ENCODE assay signal across 14 cellular contexts in the genomic region with DNA sequence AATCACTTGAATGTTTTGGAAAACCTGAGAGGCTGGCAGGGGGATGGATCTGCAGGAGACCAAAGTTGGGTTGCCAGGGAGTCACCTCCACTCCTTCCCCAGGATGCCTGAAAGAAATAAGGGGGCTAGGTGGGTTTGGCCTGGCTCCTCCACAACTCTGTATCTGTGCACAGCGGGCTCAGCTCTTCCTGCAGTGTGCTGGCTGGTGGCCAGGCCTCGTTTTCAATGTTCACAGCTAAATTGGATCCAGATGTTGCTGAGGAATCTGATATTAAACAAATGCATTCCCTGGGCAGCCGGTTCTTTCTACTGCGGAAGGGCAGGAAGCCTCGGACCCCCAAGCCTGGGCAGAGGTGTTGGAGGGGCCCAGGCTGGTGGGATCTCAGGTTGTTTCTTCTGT.
DNase-seq lines count a peak whose midpoint lies in the region; ATAC-seq and TF ChIP-seq lines count a peak whose summit lies in the region.
"Had no signal": no experiment of that assay in that cellular context is flagged by ENCODE, and none has a peak within 500 bp of the region (broad histone marks: within the 10 kb centered on the region; RNA-seq: fewer than 3 reads in every experiment).

No MANE protein-coding gene starts in this region.

- 21 to 41% (median 29%) methylated on average over 5 of the region's 5 CpGs for WGBS in psoas muscle, 3 donors
- WGBS in esophagus muscularis mucosa, result 24% methylated on average over 3 of the region's 5 CpGs

- H3K9me3 Mint-ChIP-seq in CD8-positive, alpha-beta memory T cell, result peaks cover 0 to 8% (median 2%) of the 10 kb centered on the region in 5 donors
- H3K9me3 Mint-ChIP-seq: T-helper 1 cell treated with Interleukin-12 subunit alpha and Interleukin-12 subunit beta and Interleukin-4 antibody, amounts not matched to agents 30 μg/mL and 1 μg/mL, for 36 hours had no signal

- H3K27ac ChIP-seq in psoas muscle (no peak overlapping the region), esophagus muscularis mucosa (replicated peaks in 1 of 4) (no peak overlapping the region)
- H3K27ac ChIP-seq in CD8-positive, alpha-beta memory T cell (ENCODE audit: low read depth, low read length), result no peak overlapping the region
- H3K27ac ChIP-seq: BLaER1 had no signal

- H3K27ac Mint-ChIP-seq in CD8-positive, alpha-beta memory T cell, result no peak overlapping the region
- H3K27ac Mint-ChIP-seq: effector memory CD8-positive, alpha-beta T cell; T-helper 1 cell treated with Interleukin-12 subunit alpha and Interleukin-12 subunit beta and Interleukin-4 antibody, amounts not matched to agents 30 μg/mL and 1 μg/mL, for 36 hours had no signal

- CTCF ChIA-PET in CD8-positive, alpha-beta memory T cell (lab: Charles Lee), result no interaction called here

- TF ChIP-seq EP300 in esophagus muscularis mucosa (IDR thresholded peaks at IDR 0.05), result no peak

- H3K4me3 ChIP-seq in foreskin fibroblast (ENCODE audit: low read depth in 1 of 2, low read length in 2 of 2), result no peak overlapping the region
- no peak overlapping the region for H3K4me3 ChIP-seq in psoas muscle
- H3K4me3 ChIP-seq in esophagus muscularis mucosa, result no peak overlapping the region
- H3K4me3 ChIP-seq in CD8-positive, alpha-beta memory T cell (ENCODE audit: low read length), result no peak overlapping the region
- H3K4me3 ChIP-seq: BLaER1 had no signal

- H3K36me3 ChIP-seq in psoas muscle (ENCODE audit: insufficient read depth in 1 of 2, low read depth in 1 of 2) (no peaks in the 10 kb centered on the region), esophagus muscularis mucosa (no peaks in the 10 kb centered on the region)
- no peaks in the 10 kb centered on the region for H3K36me3 ChIP-seq in CD8-positive, alpha-beta memory T cell (ENCODE audit: insufficient read depth, low read length)
- H3K36me3 ChIP-seq: BLaER1 had no signal

- DNase-seq in DMS 273 (lab: John Stamatoyannopoulos, UW; ENCODE audit: unreplicated experiment) (peak; percentile 82), SK-N-DZ (ENCODE audit: low spot score) (peak; percentile 61), foreskin fibroblast (peak; percentile 81 to 95), psoas muscle (peak; percentile 58 to 67), esophagus muscularis mucosa (ENCODE audit: extremely low spot score) (no peak), iPS-NIHi7 (ENCODE audit: extremely low spot score) (no peak), NCI-H748 treated with DMSO at 0.1 percent for 48 hours (lab: John Stamatoyannopoulos, UW) (no peak)
- no peak for DNase-seq in CD8-positive, alpha-beta memory T cell
- DNase-seq: effector memory CD8-positive, alpha-beta T cell; NCI-H1436; NK-92 treated with Interleukin-12 subunit alpha and Interleukin-12 subunit beta, amount 100 ng/mL, for 24 hours; small intestine had no signal

- ATAC-seq in psoas muscle, result no peak
- ATAC-seq: effector memory CD8-positive, alpha-beta T cell had no signal

- H3K4me1 ChIP-seq in psoas muscle (peaks cover 16% of the 10 kb centered on the region), esophagus muscularis mucosa (peaks cover 10 to 46% (median 43%) of the 10 kb centered on the region in 4 donors)
- no peaks in the 10 kb centered on the region for H3K4me1 ChIP-seq in CD8-positive, alpha-beta memory T cell (ENCODE audit: insufficient read depth, low read length)
- H3K4me1 ChIP-seq: BLaER1 had no signal

- peaks cover 0 to 12% (median 0%) of the 10 kb centered on the region in 3 donors for H3K36me3 Mint-ChIP-seq in CD8-positive, alpha-beta memory T cell

- TF ChIP-seq POLR2A in esophagus muscularis mucosa (IDR thresholded peaks at IDR 0.05; ENCODE audit: low read depth), result no peak

- TF ChIP-seq CTCF in foreskin fibroblast (IDR thresholded peaks at IDR 0.05; ENCODE audit: low read depth, low read length) (no peak), psoas muscle (IDR thresholded peaks at IDR 0.05) (no peak), esophagus muscularis mucosa (IDR thresholded peaks at IDR 0.05) (no peak)

- no peak overlapping the region for H3K4me3 Mint-ChIP-seq in CD8-positive, alpha-beta memory T cell
- H3K4me3 Mint-ChIP-seq: effector memory CD8-positive, alpha-beta T cell; T-helper 1 cell treated with Interleukin-12 subunit alpha and Interleukin-12 subunit beta and Interleukin-4 antibody, amounts not matched to agents 30 μg/mL and 1 μg/mL, for 36 hours had no signal

- POLR2A ChIA-PET in CD8-positive, alpha-beta memory T cell (lab: Charles Lee), result no interaction called here

- intact Hi-C loops in psoas muscle (cut with DNase I) (no loop called here), esophagus muscularis mucosa (cut with DNase I) (no loop called here)

- H3K4me1 Mint-ChIP-seq in CD8-positive, alpha-beta memory T cell, result no peaks in the 10 kb centered on the region

- H3K27me3 Mint-ChIP-seq in CD8-positive, alpha-beta memory T cell, result peaks cover 6 to 8% of the 10 kb centered on the region in 2 donors

- no peaks in the 10 kb centered on the region for H3K27me3 ChIP-seq in psoas muscle (ENCODE audit: insufficient read depth in 3 of 3, low read length in 2 of 3)
- H3K27me3 ChIP-seq in esophagus muscularis mucosa, result no peaks in the 10 kb centered on the region
- H3K27me3 ChIP-seq in CD8-positive, alpha-beta memory T cell (ENCODE audit: insufficient read depth, low read length, poor library complexity, severe bottlenecking), result no peaks in the 10 kb centered on the region
- H3K27me3 ChIP-seq: BLaER1 had no signal

- H3K9me3 ChIP-seq in psoas muscle (no peaks in the 10 kb centered on the region), esophagus muscularis mucosa (no peaks in the 10 kb centered on the region)
- H3K9me3 ChIP-seq in CD8-positive, alpha-beta memory T cell (ENCODE audit: low read length), result no peaks in the 10 kb centered on the region

Comparison
In these comparisons a context has a peak if more than half of its experiments do, and no peak if none do; other contexts are left out.
1. DNase-seq: peak in DMS 273 (single experiment), SK-N-DZ (single experiment), foreskin fibroblast (2 of 2) and psoas muscle (2 of 2); none in esophagus muscularis mucosa (single experiment), iPS-NIHi7 (single experiment), NCI-H748 treated with DMSO at 0.1 percent for 48 hours (single experiment) and CD8-positive, alpha-beta memory T cell (0 of 5).